ENCODE assay signal across 10 cellular contexts in the genomic region with DNA sequence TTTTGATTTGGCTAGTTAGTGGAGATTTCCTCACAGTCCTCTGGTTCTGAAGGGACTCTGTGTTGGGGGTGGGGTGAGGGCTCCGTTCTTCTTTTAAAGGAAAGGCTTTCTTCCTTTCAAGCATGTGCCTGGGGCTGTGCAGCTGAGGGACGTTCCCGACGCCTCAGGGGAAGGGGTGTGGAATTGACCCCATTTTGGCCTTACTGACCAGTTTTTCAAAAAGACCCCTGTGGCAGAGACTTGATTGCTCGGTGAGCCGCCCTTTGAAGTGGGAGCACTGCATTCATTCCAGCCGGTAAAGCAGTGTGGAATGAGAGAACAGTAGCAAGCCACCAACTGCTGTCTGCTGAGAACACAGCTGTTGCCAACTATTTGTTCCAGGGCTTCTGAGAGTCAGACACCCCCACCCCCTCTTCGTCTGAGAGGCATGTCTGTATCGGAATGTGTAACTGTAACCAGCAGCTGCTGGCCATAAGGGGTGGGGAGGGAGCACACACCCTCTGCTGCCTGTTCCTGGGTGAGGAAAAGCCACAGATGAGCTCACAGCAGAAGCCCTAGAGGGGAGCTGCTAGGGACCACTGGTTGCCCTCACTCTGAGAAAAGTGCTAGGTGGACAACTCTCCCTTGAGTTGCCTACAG. TPM values are rescaled to one million over a fixed set of nuclear protein-coding genes. Genes with fewer than 3 reads are reported as not detected.
DNase-seq lines count a peak whose midpoint lies in the region; ATAC-seq, FAIRE-seq and TF ChIP-seq lines count a peak whose summit lies in the region.
"Had no signal": no experiment of that assay in that cellular context is flagged by ENCODE, and none has a peak within 500 bp of the region (broad histone marks: within the 10 kb centered on the region; RNA-seq: fewer than 3 reads in every experiment).

No MANE protein-coding gene starts in this region.

- H3K4me1 ChIP-seq in KMS-11 (ENCODE audit: low read depth, poor library complexity, severe bottlenecking) (peaks cover 88% of the 10 kb centered on the region), kidney (ENCODE audit: control insufficient read depth in 1 of 2, insufficient read depth in 1 of 2, low read depth in 1 of 2, low read length in 2 of 2) (peaks cover 59 to 61% of the 10 kb centered on the region in 2 donors), small intestine (ENCODE audit: control insufficient read depth in 2 of 2, insufficient read depth in 1 of 2, low read depth in 1 of 2, low read length in 1 of 2) (peaks cover 0 to 12% of the 10 kb centered on the region in 2 donors), OCI-LY7 (ENCODE audit: insufficient read depth, low read length, poor library complexity, severe bottlenecking) (no peaks in the 10 kb centered on the region)

- TF ChIP-seq CTCF in KMS-11 (conservative IDR thresholded peaks at IDR 0.05; ENCODE audit: low read depth, low read length) (no peak), bronchial epithelial cell (IDR thresholded peaks at IDR 0.05; ENCODE audit: insufficient read depth, low read length, severe bottlenecking) (peak; percentile 2), kidney (IDR thresholded peaks at IDR 0.05; ENCODE audit: borderline replicate concordance, extremely low read depth, insufficient read depth) (no peak), OCI-LY7 (conservative IDR thresholded peaks at IDR 0.05; ENCODE audit: low read length) (no peak)

- H3K79me2 ChIP-seq in KMS-11 (ENCODE audit: insufficient read depth, low read depth) (peaks cover 67% of the 10 kb centered on the region), OCI-LY7 (ENCODE audit: insufficient read depth, low read depth, low read length) (no peaks in the 10 kb centered on the region)

- DNase-seq in AG08396 (ENCODE audit: low spot score) (peak; percentile 88), bronchial epithelial cell (ENCODE audit: low read depth) (peak; percentile 94), kidney (peak; percentile 87), small intestine (peak; percentile 32), NK-92 (lab: John Stamatoyannopoulos, UW; ENCODE audit: unreplicated experiment) (no peak), OCI-LY7 (ENCODE audit: low spot score) (no peak)

- ATAC-seq in HG03520 (IDR thresholded peaks at IDR 0.05; ENCODE audit: unreplicated experiment), result no peak
- ATAC-seq: GM12878 had no signal

- H3K4me3 ChIP-seq in KMS-11 (IDR thresholded peaks at IDR 0.05; ENCODE audit: insufficient read depth, low read depth, low read length), result no peak overlapping the region
- peak overlapping the region; percentile 24 for H3K4me3 ChIP-seq in bronchial epithelial cell (ENCODE audit: low read depth, low read length)
- peak overlapping the region; percentile 57 to 72 for H3K4me3 ChIP-seq in kidney (ENCODE audit: low read length in 2 of 2)
- H3K4me3 ChIP-seq in small intestine (ENCODE audit: low read depth in 1 of 2, low read length in 2 of 2), result no peak overlapping the region
- no peak overlapping the region for H3K4me3 ChIP-seq in OCI-LY7 (ENCODE audit: low read depth, low read length, poor library complexity, severe bottlenecking)
- H3K4me3 ChIP-seq: GM12878 had no signal

- H3K9me3 ChIP-seq in kidney (ENCODE audit: control insufficient read depth in 1 of 2, low read length in 2 of 2), result no peaks in the 10 kb centered on the region
- H3K9me3 ChIP-seq in small intestine (ENCODE audit: control insufficient read depth, low read depth), result no peaks in the 10 kb centered on the region
- no peaks in the 10 kb centered on the region for H3K9me3 ChIP-seq in OCI-LY7 (ENCODE audit: low read length)

- FAIRE-seq in bronchial epithelial cell (lab: Jason Lieb, UNC), result no peak
- no peak for FAIRE-seq in kidney (lab: Jason Lieb, UNC)
- FAIRE-seq in small intestine (lab: Jason Lieb, UNC), result no peak
- FAIRE-seq: frontal cortex, GM12878 had no signal

- no peaks in the 10 kb centered on the region for H3K9me2 ChIP-seq in OCI-LY7 (ENCODE audit: insufficient read depth, low read length)

- peak overlapping the region; percentile 96 for H3K4me2 ChIP-seq in KMS-11
- no peak overlapping the region for H3K4me2 ChIP-seq in OCI-LY7 (ENCODE audit: low read length)

- WGBS in small intestine, 3 donors, result 25 to 65% (median 56%) methylated on average over 9 of the region's 9 CpGs

- H3K36me3 ChIP-seq in KMS-11 (ENCODE audit: insufficient read depth), result no peaks in the 10 kb centered on the region
- H3K36me3 ChIP-seq in bronchial epithelial cell (ENCODE audit: control insufficient read depth, insufficient read depth, low read length), result peaks cover 2% of the 10 kb centered on the region
- H3K36me3 ChIP-seq in kidney (ENCODE audit: control insufficient read depth in 1 of 2, insufficient read depth in 2 of 2, low read length in 2 of 2), result no peaks in the 10 kb centered on the region
- H3K36me3 ChIP-seq in small intestine (ENCODE audit: control insufficient read depth in 2 of 2, insufficient read depth in 2 of 2, low read length in 2 of 2), result no peaks in the 10 kb centered on the region
- 0 out of 2 replicates have a peak, but pooled peaks cover 6% of the 10 kb centered on the region for H3K36me3 ChIP-seq in OCI-LY7 (ENCODE audit: insufficient read depth, low read length)

- H3K27me3 ChIP-seq in KMS-11 (ENCODE audit: insufficient read depth, low read depth) (no peaks in the 10 kb centered on the region), bronchial epithelial cell (ENCODE audit: control insufficient read depth, insufficient read depth, low read length) (no peaks in the 10 kb centered on the region), small intestine (ENCODE audit: control insufficient read depth in 2 of 2, insufficient read depth in 2 of 2, low read length in 2 of 2) (no peaks in the 10 kb centered on the region)

- no TSS peak for BruUV-seq in OCI-LY7 (replicated peaks; lab: Mats Ljungman, UMichigan)

- no peaks in the 10 kb centered on the region for H4K20me1 ChIP-seq in KMS-11 (ENCODE audit: insufficient read depth)
- no peaks in the 10 kb centered on the region for H4K20me1 ChIP-seq in OCI-LY7 (ENCODE audit: insufficient read depth, low read length)

- intact Hi-C loops in kidney (cut with DNase I), result no loop called here
- intact Hi-C loops in OCI-LY7 (cut with micrococcal nuclease; ENCODE audit: unreplicated experiment), result no loop called here

- H3K9ac ChIP-seq in KMS-11 (peak overlapping the region; percentile 81), kidney (ENCODE audit: low read length in 2 of 2) (peak overlapping the region; percentile 78 to 81)

- H3K27ac ChIP-seq in KMS-11 (peak overlapping the region; percentile 97), kidney (ENCODE audit: low read depth in 2 of 2, low read length in 2 of 2) (peak overlapping the region; percentile 93 to 98), small intestine (ENCODE audit: low read depth in 1 of 2, low read length in 1 of 2) (peak overlapping the region in 1 of 2 donors; percentile 90), OCI-LY7 (ENCODE audit: low read depth, low read length, poor library complexity, severe bottlenecking) (no peak overlapping the region)

- H2AFZ ChIP-seq in KMS-11 (ENCODE audit: low read depth) (peak overlapping the region; percentile 20; the same call in 1 of the 2 replicates), OCI-LY7 (ENCODE audit: low read length) (no peak overlapping the region)

- CTCF ChIA-PET in OCI-LY7 (lab: Charles Lee; ENCODE audit: unreplicated experiment), result no interaction called here

- POLR2A ChIA-PET in OCI-LY7 (lab: Charles Lee), result no interaction called here

RNA-seq across cellular contexts. Expression of gene WBP1L, which starts 33.1 kb away (rescaled TPM):
- total RNA-seq in bronchial epithelial cell, result 26.1 and 36.4 TPM in 2 replicates
- total RNA-seq in kidney, result 55.7 TPM
- 27.8 TPM for polyA plus RNA-seq in kidney (ENCODE audit: insufficient read depth, low read depth, low replicate concordance)
- polyA plus RNA-seq in small intestine, result 10 to 100 TPM; 15.2 to 29.9 (median 16.8) TPM
- 12.5 and 17.6 TPM in 2 replicates for total RNA-seq in OCI-LY7 (2014; rRNA removed; shearing (Covaris generic))
- total RNA-seq in OCI-LY7 (2022), result 22.3 and 24.4 TPM in 2 replicates

Comparison
In these comparisons a context has a peak if more than half of its experiments do, and no peak if none do; other contexts are left out.
1. DNase-seq: peak in AG08396 (single experiment), bronchial epithelial cell (single experiment), kidney (single experiment) and small intestine (single experiment); none in NK-92 (single experiment) and OCI-LY7 (single experiment).
2. H3K4me3 ChIP-seq: peak in bronchial epithelial cell (single experiment) and kidney (2 of 2); none in KMS-11 (single experiment), small intestine (0 of 2) and OCI-LY7 (single experiment).